Comparison of ENCODE assay signal across 2 cellular contexts in the genomic region with DNA sequence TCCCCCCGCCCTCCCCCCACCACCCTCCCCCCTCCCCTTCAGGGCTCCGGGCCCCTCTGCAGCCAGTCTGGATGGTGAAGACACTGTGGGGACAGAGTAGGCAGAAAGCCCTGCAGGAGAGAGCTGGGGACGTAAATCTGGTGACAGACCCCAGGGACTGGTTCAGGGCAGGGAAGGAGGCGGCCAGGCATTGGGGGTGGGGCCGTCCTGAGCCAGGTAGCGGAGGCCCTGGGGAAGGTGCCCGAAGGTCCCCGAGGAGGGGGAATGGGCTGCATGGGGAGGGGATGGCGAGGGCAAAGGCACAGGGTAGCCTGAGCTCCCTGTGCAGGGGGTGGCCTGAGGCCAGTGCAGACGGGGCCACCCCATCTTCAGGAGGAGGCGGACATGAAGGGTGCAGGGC.
TF ChIP-seq lines count a peak whose summit lies in the region.

No MANE protein-coding gene starts in this region.

TF ChIP-seq in HepG2, 621 proteins besides CTCF, POLR2A, EP300 and RAD21:
- TF ChIP-seq AGO1 (IDR thresholded peaks at IDR 0.05; ENCODE audit: low read depth, low read length, poor library complexity, severe bottlenecking) (no peak), CEBPB (IDR thresholded peaks at IDR 0.05; ENCODE audit: borderline replicate concordance, low read depth, low read length) (no peak), ZFP36L2 (CRISPR knock-in tag; IDR thresholded peaks at IDR 0.05) (no peak), ZIK1 (CRISPR knock-in tag; IDR thresholded peaks at IDR 0.05; ENCODE audit: borderline replicate concordance, low read depth) (no peak), ZNF678 (CRISPR knock-in tag; IDR thresholded peaks at IDR 0.05) (no peak), HNRNPUL1 (IDR thresholded peaks at IDR 0.05; ENCODE audit: low read depth, low read length) (no peak)

TF ChIP-seq in WTC11, 78 proteins besides CTCF, POLR2A, EP300 and RAD21:
- TF ChIP-seq, protein P1, sequence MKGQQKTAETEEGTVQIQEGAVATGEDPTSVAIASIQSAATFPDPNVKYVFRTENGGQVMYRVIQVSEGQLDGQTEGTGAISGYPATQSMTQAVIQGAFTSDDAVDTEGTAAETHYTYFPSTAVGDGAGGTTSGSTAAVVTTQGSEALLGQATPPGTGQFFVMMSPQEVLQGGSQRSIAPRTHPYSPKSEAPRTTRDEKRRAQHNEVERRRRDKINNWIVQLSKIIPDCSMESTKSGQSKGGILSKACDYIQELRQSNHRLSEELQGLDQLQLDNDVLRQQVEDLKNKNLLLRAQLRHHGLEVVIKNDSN (CRISPR knock-in tag; IDR thresholded peaks at IDR 0.05), result no peak
- TF ChIP-seq, protein P2, sequence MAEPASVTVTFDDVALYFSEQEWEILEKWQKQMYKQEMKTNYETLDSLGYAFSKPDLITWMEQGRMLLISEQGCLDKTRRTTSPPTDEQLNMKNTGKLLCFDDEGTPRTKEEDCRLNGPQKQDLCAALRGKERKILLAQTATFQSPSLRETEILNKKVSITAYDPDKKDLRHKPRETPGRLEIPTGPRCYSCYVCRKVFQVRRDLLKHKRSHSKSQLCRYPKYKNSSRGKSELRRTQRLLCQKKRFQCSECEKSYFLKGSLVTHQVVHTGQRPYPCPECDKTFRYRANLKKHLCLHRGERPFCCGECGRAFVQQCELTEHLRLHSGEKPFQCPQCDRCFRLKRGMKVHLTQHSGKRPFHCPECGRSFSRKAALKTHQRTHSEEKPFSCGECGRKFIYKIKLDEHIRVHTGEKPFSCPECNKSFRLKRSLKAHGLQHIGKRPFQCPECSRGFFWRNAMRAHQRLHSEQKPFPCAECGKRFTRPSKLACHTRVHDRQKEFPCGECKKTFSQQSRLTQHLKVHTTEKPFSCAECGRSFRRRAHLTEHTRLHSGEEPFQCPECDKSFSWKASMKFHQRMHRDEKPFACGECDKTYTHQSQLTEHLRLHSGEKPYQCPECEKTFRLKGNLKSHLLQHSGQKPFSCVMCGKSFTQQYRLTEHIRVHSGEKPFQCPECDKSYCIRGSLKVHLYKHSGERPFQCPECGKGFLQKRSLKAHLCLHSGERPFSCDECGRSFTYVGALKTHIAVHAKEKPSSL (CRISPR knock-in tag; conservative IDR thresholded peaks at IDR 0.05), result no peak
- TF ChIP-seq TEAD4 (CRISPR knock-in tag; IDR thresholded peaks at IDR 0.05) (no peak), SP1 (CRISPR knock-in tag; conservative IDR thresholded peaks at IDR 0.05) (no peak), NR2C2 (CRISPR knock-in tag; IDR thresholded peaks at IDR 0.05) (no peak), ZNF671 (CRISPR knock-in tag; IDR thresholded peaks at IDR 0.05) (no peak), E2F4 (CRISPR knock-in tag; IDR thresholded peaks at IDR 0.05; ENCODE audit: borderline replicate concordance, low read depth) (no peak), KAT7 (CRISPR knock-in tag; IDR thresholded peaks at IDR 0.05; ENCODE audit: borderline replicate concordance) (no peak), OVOL2 (CRISPR knock-in tag; IDR thresholded peaks at IDR 0.05; ENCODE audit: borderline replicate concordance) (no peak), TP53 (CRISPR knock-in tag; IDR thresholded peaks at IDR 0.05) (no peak), EMX1 (CRISPR knock-in tag; IDR thresholded peaks at IDR 0.05) (no peak), CBFB (CRISPR knock-in tag; IDR thresholded peaks at IDR 0.05; ENCODE audit: low read depth) (no peak), ZNF219 (CRISPR knock-in tag; IDR thresholded peaks at IDR 0.05; ENCODE audit: borderline replicate concordance) (no peak), ZNF138 (CRISPR knock-in tag; conservative IDR thresholded peaks at IDR 0.05) (no peak), ZNF121 (CRISPR knock-in tag; IDR thresholded peaks at IDR 0.05) (no peak)
- TF ChIP-seq, protein P3, sequence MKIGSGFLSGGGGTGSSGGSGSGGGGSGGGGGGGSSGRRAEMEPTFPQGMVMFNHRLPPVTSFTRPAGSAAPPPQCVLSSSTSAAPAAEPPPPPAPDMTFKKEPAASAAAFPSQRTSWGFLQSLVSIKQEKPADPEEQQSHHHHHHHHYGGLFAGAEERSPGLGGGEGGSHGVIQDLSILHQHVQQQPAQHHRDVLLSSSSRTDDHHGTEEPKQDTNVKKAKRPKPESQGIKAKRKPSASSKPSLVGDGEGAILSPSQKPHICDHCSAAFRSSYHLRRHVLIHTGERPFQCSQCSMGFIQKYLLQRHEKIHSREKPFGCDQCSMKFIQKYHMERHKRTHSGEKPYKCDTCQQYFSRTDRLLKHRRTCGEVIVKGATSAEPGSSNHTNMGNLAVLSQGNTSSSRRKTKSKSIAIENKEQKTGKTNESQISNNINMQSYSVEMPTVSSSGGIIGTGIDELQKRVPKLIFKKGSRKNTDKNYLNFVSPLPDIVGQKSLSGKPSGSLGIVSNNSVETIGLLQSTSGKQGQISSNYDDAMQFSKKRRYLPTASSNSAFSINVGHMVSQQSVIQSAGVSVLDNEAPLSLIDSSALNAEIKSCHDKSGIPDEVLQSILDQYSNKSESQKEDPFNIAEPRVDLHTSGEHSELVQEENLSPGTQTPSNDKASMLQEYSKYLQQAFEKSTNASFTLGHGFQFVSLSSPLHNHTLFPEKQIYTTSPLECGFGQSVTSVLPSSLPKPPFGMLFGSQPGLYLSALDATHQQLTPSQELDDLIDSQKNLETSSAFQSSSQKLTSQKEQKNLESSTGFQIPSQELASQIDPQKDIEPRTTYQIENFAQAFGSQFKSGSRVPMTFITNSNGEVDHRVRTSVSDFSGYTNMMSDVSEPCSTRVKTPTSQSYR (CRISPR knock-in tag; IDR thresholded peaks at IDR 0.05), result no peak
- TF ChIP-seq, protein P4, sequence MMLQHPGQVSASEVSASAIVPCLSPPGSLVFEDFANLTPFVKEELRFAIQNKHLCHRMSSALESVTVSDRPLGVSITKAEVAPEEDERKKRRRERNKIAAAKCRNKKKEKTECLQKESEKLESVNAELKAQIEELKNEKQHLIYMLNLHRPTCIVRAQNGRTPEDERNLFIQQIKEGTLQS (CRISPR knock-in tag; conservative IDR thresholded peaks at IDR 0.05), result no peak
- TF ChIP-seq, protein P5, sequence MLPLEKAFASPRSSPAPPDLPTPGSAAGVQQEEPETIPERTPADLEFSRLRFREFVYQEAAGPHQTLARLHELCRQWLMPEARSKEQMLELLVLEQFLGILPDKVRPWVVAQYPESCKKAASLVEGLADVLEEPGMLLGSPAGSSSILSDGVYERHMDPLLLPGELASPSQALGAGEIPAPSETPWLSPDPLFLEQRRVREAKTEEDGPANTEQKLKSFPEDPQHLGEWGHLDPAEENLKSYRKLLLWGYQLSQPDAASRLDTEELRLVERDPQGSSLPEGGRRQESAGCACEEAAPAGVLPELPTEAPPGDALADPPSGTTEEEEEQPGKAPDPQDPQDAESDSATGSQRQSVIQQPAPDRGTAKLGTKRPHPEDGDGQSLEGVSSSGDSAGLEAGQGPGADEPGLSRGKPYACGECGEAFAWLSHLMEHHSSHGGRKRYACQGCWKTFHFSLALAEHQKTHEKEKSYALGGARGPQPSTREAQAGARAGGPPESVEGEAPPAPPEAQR (CRISPR knock-in tag; IDR thresholded peaks at IDR 0.05), result no peak
